Comparison of ENCODE assay signal across 20 cellular contexts in the genomic region with DNA sequence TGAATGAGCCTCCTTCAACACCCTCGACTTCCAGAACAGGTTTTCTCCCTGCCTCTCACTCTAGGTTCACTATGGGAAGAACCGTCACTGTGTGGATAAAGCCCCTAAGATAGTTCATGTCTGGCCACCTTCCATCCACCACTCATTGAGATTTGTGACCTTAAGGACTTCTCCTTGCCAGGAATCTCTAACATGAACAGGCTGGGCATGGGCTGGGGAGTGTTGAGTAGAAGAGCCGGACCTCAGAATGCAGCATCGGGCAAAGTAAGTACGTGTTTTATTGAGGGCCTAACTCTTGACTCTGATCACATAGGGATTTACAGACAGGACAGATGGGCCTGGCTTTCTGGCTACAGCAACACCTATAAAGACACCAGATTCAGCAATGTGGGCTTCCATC. TPM values are rescaled to one million over a fixed set of nuclear protein-coding genes. Genes with fewer than 3 reads are reported as not detected.
DNase-seq lines count a peak whose midpoint lies in the region; ATAC-seq and TF ChIP-seq lines count a peak whose summit lies in the region.
"Had no signal": no experiment of that assay in that cellular context is flagged by ENCODE, and none has a peak within 500 bp of the region (broad histone marks: within the 10 kb centered on the region; RNA-seq: fewer than 3 reads in every experiment).

No MANE protein-coding gene starts in this region.

- intact Hi-C loops in mucosa of descending colon (cut with DNase I, micrococcal nuclease): no loop called here

- peaks cover 53% of the 10 kb centered on the region for H3K4me1 Mint-ChIP-seq in nephron progenitor cell
- H3K4me1 Mint-ChIP-seq: CD4-positive, alpha-beta memory T cell had no signal

- no peaks in the 10 kb centered on the region for H3K36me3 Mint-ChIP-seq in nephron progenitor cell (ENCODE audit: low read depth)
- H3K36me3 Mint-ChIP-seq: CD4-positive, alpha-beta memory T cell had no signal

- no peak overlapping the region for H3K4me3 ChIP-seq in mucosa of descending colon
- H3K4me3 ChIP-seq: HAP-1 had no signal

- no peaks in the 10 kb centered on the region for H3K9me3 ChIP-seq in mucosa of descending colon
- H3K9me3 ChIP-seq: HAP-1 had no signal

- H3K4me3 Mint-ChIP-seq in nephron progenitor cell: no peak overlapping the region
- H3K4me3 Mint-ChIP-seq: CD4-positive, alpha-beta memory T cell; HFFc6 had no signal

- TF ChIP-seq CTCF in nephron progenitor cell (IDR thresholded peaks at IDR 0.05) (no peak), mucosa of descending colon (IDR thresholded peaks at IDR 0.05) (no peak)

- ATAC-seq in mucosa of descending colon: no peak

- H3K9me3 Mint-ChIP-seq in nephron progenitor cell: no peaks in the 10 kb centered on the region
- H3K9me3 Mint-ChIP-seq: CD4-positive, alpha-beta memory T cell; HFFc6 had no signal

- peak overlapping the region; percentile 75 for H3K27ac Mint-ChIP-seq in nephron progenitor cell
- H3K27ac Mint-ChIP-seq: CD4-positive, alpha-beta memory T cell; HFFc6 had no signal

- DNase-seq in NCI-H524 (lab: John Stamatoyannopoulos, UW): peak; percentile 21 to 50
- DNase-seq in NCI-H82 treated with DMSO at 0.1 percent for 48 hours (lab: John Stamatoyannopoulos, UW; ENCODE audit: unreplicated experiment): peak; percentile 54
- DNase-seq in nephron progenitor cell: no peak
- no peak for DNase-seq in mucosa of descending colon
- DNase-seq in germinal center (ENCODE audit: low spot score): no peak
- DNase-seq in NOMO-1 (lab: John Stamatoyannopoulos, UW; ENCODE audit: unreplicated experiment in 2 of 2): no peak
- DNase-seq: C1 segment of cervical spinal cord; Calu3; CD4-positive, alpha-beta memory T cell; COR-L47; DMS53; DMS79 treated with DMSO at 0.1 percent for 48 hours; GF-D8; GOT3; HFFc6 had no signal

- peaks cover 7% of the 10 kb centered on the region for H3K27me3 Mint-ChIP-seq in nephron progenitor cell (ENCODE audit: low read depth, poor library complexity)

- no peaks in the 10 kb centered on the region for H3K36me3 ChIP-seq in mucosa of descending colon (ENCODE audit: low read depth)
- H3K36me3 ChIP-seq: HAP-1 had no signal

- H3K4me1 ChIP-seq in mucosa of descending colon (ENCODE audit: low read depth): no peaks in the 10 kb centered on the region

RNA-seq across cellular contexts. Expression of gene TRIM60, which starts 26.4 kb away (rescaled TPM):
- not detected for total RNA-seq in mucosa of descending colon
- total RNA-seq: A172; A673; Calu3; CD4-positive, alpha-beta memory T cell; Daoy; G401; HFFc6 had no signal

RNA-seq across cellular contexts. Expression of gene TRIM61, which starts 27.9 kb away (rescaled TPM):
- under 1 TPM in 1 of 3 donors, not detected in 2; 0.73 TPM for total RNA-seq in mucosa of descending colon
- total RNA-seq: A172, Daoy, G401 had no signal

RNA-seq across cellular contexts. Expression of gene TRIM75, which starts 48.3 kb away (rescaled TPM):
- not detected for total RNA-seq in mucosa of descending colon
- total RNA-seq: A172; A673; Calu3; CD4-positive, alpha-beta memory T cell; Daoy; G401; HFFc6 had no signal

Comparison
In these comparisons a context has a peak if more than half of its experiments do, and no peak if none do; other contexts are left out.
1. DNase-seq: peak in NCI-H524 (2 of 2) and NCI-H82 treated with DMSO at 0.1 percent for 48 hours (single experiment); none in nephron progenitor cell (single experiment), mucosa of descending colon (0 of 3), germinal center (single experiment) and NOMO-1 (0 of 2).